1 cellular context compared by ENCODE assay signal in the genomic region with DNA sequence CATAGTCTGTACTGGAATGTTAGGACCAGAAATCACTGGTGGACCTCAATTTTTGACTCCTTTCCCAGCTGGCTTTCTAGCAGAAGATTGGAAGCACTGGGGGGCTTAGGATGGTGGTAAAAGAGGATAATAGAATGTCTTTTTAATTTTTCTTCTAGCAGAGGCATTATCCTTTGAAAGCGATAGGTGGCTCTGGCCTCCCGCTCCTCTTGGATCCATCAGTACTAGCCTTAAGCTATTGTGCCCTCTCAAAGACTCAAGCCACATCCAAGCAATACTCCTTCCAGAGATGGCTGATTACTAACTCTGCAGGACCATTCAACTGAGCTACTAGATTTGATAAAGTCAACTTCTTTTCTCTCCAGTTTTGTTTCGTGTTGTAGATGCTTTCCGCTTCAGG.
TF ChIP-seq lines count a peak whose summit lies in the region.

No MANE protein-coding gene starts in this region.

TF ChIP-seq in HepG2, 621 proteins besides CTCF, POLR2A, EP300 and RAD21 (continued from another document):
- TF ChIP-seq, protein P1, sequence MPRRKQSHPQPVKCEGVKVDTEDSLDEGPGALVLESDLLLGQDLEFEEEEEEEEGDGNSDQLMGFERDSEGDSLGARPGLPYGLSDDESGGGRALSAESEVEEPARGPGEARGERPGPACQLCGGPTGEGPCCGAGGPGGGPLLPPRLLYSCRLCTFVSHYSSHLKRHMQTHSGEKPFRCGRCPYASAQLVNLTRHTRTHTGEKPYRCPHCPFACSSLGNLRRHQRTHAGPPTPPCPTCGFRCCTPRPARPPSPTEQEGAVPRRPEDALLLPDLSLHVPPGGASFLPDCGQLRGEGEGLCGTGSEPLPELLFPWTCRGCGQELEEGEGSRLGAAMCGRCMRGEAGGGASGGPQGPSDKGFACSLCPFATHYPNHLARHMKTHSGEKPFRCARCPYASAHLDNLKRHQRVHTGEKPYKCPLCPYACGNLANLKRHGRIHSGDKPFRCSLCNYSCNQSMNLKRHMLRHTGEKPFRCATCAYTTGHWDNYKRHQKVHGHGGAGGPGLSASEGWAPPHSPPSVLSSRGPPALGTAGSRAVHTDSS (CRISPR knock-in tag; conservative IDR thresholded peaks at IDR 0.05), result no peak
TF ChIP-seq in HepG2: peak in this region for 1.
